21 cellular contexts compared by ENCODE assay signal in genomic region chr3:120683213-120683612, GRCh38. TPM values are rescaled to one million over a fixed set of nuclear protein-coding genes. Genes with fewer than 3 reads are reported as not detected.
DNase-seq lines count a peak whose midpoint lies in the region; ATAC-seq, FAIRE-seq and TF ChIP-seq lines count a peak whose summit lies in the region.
"Had no signal": no experiment of that assay in that cellular context is flagged by ENCODE, and none has a peak within 500 bp of the region (broad histone marks: within the 10 kb centered on the region; RNA-seq: fewer than 3 reads in every experiment).

No MANE protein-coding gene starts in this region.

- ATAC-seq in A549, result no peak
- ATAC-seq: activated naive CD8-positive, alpha-beta T cell treated with anti-CD3 and anti-CD28 coated beads, Interleukin-2, amount 50 U/mL, for 24 hours had no signal

- POLR2A ChIA-PET in A549 (lab: Yijun Ruan, JAX), result no interaction called here

- H3K9me3 ChIP-seq in A549 (peaks cover 2% of the 10 kb centered on the region; the same call in 1 of the 3 replicates), mucosa of rectum (ENCODE audit: control insufficient read depth in 2 of 2, low read length in 2 of 2) (no peaks in the 10 kb centered on the region), vagina (no peaks in the 10 kb centered on the region)
- H3K9me3 ChIP-seq: esophagus muscularis mucosa, tibial artery had no signal

- H3K9ac ChIP-seq in mucosa of rectum (ENCODE audit: low read depth in 1 of 2, low read length in 2 of 2), result no peak overlapping the region

- WGBS in A549 (ENCODE audit: missing lambda C conversion rate), result 100% methylated on average over 1 of the region's 1 CpG

- H3K27me3 ChIP-seq in dorsolateral prefrontal cortex (no peaks in the 10 kb centered on the region), mucosa of rectum (ENCODE audit: control insufficient read depth in 2 of 2, insufficient read depth in 2 of 2, low read length in 2 of 2) (no peaks in the 10 kb centered on the region), vagina (no peaks in the 10 kb centered on the region)
- H3K27me3 ChIP-seq: esophagus muscularis mucosa, tibial artery had no signal

- no peak for TF ChIP-seq EP300 in A549 (IDR thresholded peaks at IDR 0.05)

- TF ChIP-seq CTCF in A549 (IDR thresholded peaks at IDR 0.05) (no peak), dorsolateral prefrontal cortex (IDR thresholded peaks at IDR 0.05 in 54 of 56, conservative IDR thresholded peaks at IDR 0.05 in 2 of 56; ENCODE audit: low read depth in 1 of 56, partially characterized antibody in 56 of 56) (no peak), vagina (IDR thresholded peaks at IDR 0.05) (no peak)

- peaks cover 50% of the 10 kb centered on the region for H3K4me1 ChIP-seq in A549
- peaks cover 10 to 43% of the 10 kb centered on the region in 2 donors for H3K4me1 ChIP-seq in mucosa of rectum (ENCODE audit: control insufficient read depth in 2 of 2, insufficient read depth in 2 of 2, low read length in 2 of 2)
- peaks cover 10% of the 10 kb centered on the region for H3K4me1 ChIP-seq in vagina

- FAIRE-seq in A549 (lab: Jason Lieb, UNC), result no peak
- FAIRE-seq in GM12891 (lab: Jason Lieb, UNC), result no peak
- no peak for FAIRE-seq in GM12892 (lab: Jason Lieb, UNC)

- H3K27ac ChIP-seq in A549 (peak overlapping the region; percentile 94 to 95), dorsolateral prefrontal cortex (peak overlapping the region in 43 of 59 donors; percentile 3 to 79 (median 45)), mucosa of rectum (ENCODE audit: low read depth in 2 of 2, low read length in 2 of 2) (peak overlapping the region; percentile 76 to 90), vagina (no peak overlapping the region)
- H3K27ac ChIP-seq: esophagus muscularis mucosa, SK-N-MC, tibial artery had no signal

- no peak for DNase-seq in A549 (ENCODE audit: low read depth in 1 of 2, low spot score in 1 of 2)
- DNase-seq in GM12891 (ENCODE audit: insufficient read length, low spot score), result no peak
- peak in 2 of 10 donors; percentile 36 to 58 for DNase-seq in dorsolateral prefrontal cortex
- no peak for DNase-seq in GM12892 (ENCODE audit: insufficient read length)
- DNase-seq in activated gamma-delta T cell (lab: John Stamatoyannopoulos, UW), result no peak
- no peak for DNase-seq in vagina (ENCODE audit: extremely low spot score in 2 of 2)
- no peak for DNase-seq in NCI-H2196 (lab: John Stamatoyannopoulos, UW; ENCODE audit: unreplicated experiment)
- DNase-seq: activated CD4-positive, alpha-beta T cell treated with anti-CD3 and anti-CD28 coated beads for 1 hour; activated naive CD8-positive, alpha-beta T cell treated with anti-CD3 and anti-CD28 coated beads, Interleukin-2, amount 50 U/mL, for 24 hours; CD8-positive, alpha-beta memory T cell; immature natural killer cell; Karpas-422; NCI-H1105 treated with DMSO at 0.1 percent for 48 hours; NCI-H82; PC-3; retina; tibial artery had no signal

- H3K36me3 ChIP-seq in mucosa of rectum (ENCODE audit: control insufficient read depth in 2 of 2, insufficient read depth in 2 of 2, low read length in 2 of 2), result no peaks in the 10 kb centered on the region
- H3K36me3 ChIP-seq in vagina, result no peaks in the 10 kb centered on the region
- H3K36me3 ChIP-seq: esophagus muscularis mucosa, tibial artery had no signal

- peak overlapping the region; percentile 70 for H3K4me2 ChIP-seq in A549

- no peak for TF ChIP-seq RAD21 in A549 (conservative IDR thresholded peaks at IDR 0.05 in 1 of 2, IDR thresholded peaks at IDR 0.05 in 1 of 2)

- H3K4me3 ChIP-seq in A549 (no peak overlapping the region), dorsolateral prefrontal cortex (no peak overlapping the region), mucosa of rectum (ENCODE audit: low read length in 2 of 2) (no peak overlapping the region), vagina (no peak overlapping the region)
- H3K4me3 ChIP-seq: esophagus muscularis mucosa, SK-N-MC, tibial artery had no signal

- intact Hi-C loops in dorsolateral prefrontal cortex (cut with DNase I), result no loop called here
- intact Hi-C loops in vagina (cut with DNase I), result no loop called here

- TF ChIP-seq POLR2A in A549 (IDR thresholded peaks at IDR 0.05; ENCODE audit: low read length) (no peak), GM12891 (IDR thresholded peaks at IDR 0.05; ENCODE audit: low read depth, low read length) (0 out of 2 replicates have a peak, but pooled peaks have one; percentile 29), GM12892 (IDR thresholded peaks at IDR 0.05; ENCODE audit: low read depth, low read length) (no peak), vagina (IDR thresholded peaks at IDR 0.05) (no peak)

- CTCF ChIA-PET in A549 (lab: Yijun Ruan, JAX), result interaction anchor here (1.3 to 2.2 kb wide), 2 partner anchors 61 to 112 kb away, joined by 3 to 11 read pairs; no protein-coding TSS in a partner anchor

TF ChIP-seq in A549, 52 proteins besides CTCF, POLR2A, EP300 and RAD21:
- TF ChIP-seq FOXS1 (CRISPR knock-in tag; IDR thresholded peaks at IDR 0.05), result no peak
- no peak for TF ChIP-seq CEBPB (IDR thresholded peaks at IDR 0.05)
- no peak for TF ChIP-seq ZFP36 (IDR thresholded peaks at IDR 0.05; ENCODE audit: borderline replicate concordance, partially characterized antibody)
- TF ChIP-seq CHD2 (IDR thresholded peaks at IDR 0.05; ENCODE audit: low read length, partially characterized antibody), result no peak
- no peak for TF ChIP-seq HDAC2 (IDR thresholded peaks at IDR 0.05)
- no peak for TF ChIP-seq FOSL2 (IDR thresholded peaks at IDR 0.05)
- no peak for TF ChIP-seq FOSL2 (CRISPR knock-in tag; IDR thresholded peaks at IDR 0.05)
- TF ChIP-seq HOXB5 (CRISPR knock-in tag; IDR thresholded peaks at IDR 0.05), result no peak
- TF ChIP-seq CHD4 (IDR thresholded peaks at IDR 0.05; ENCODE audit: borderline replicate concordance), result no peak
- TF ChIP-seq ESRRA (IDR thresholded peaks at IDR 0.05; ENCODE audit: borderline replicate concordance, low read length), result no peak
- TF ChIP-seq ZC3H11A (IDR thresholded peaks at IDR 0.05), result no peak

TF ChIP-seq in GM12891, 5 proteins besides CTCF, POLR2A, EP300 and RAD21:
- TF ChIP-seq TAF1 (IDR thresholded peaks at IDR 0.05; ENCODE audit: low read depth, low read length) (no peak), POU2F2 (IDR thresholded peaks at IDR 0.05; ENCODE audit: low read depth, low read length) (no peak), PAX5 (IDR thresholded peaks at IDR 0.05; ENCODE audit: insufficient read depth, low read length, severe bottlenecking) (no peak), SPI1 (IDR thresholded peaks at IDR 0.05; ENCODE audit: low read depth, low read length) (no peak), POLR2AphosphoS5 (IDR thresholded peaks at IDR 0.05; ENCODE audit: low read depth, low read length) (no peak)

RNA-seq across cellular contexts. Expression of gene HGD, which starts 1.2 kb away (rescaled TPM):
- polyA plus RNA-seq in A549 (2011; rRNA removed) (101 and 141 TPM in 2 replicates), A549 (2017; fragmentation: RNase III; extraction: RNeasy Plus Mini Kit Qiagen cat#74134 plus additional on column Dnase treatment) (35.1 to 48.8 TPM (median 46.1 TPM) in 3 replicates)
- polyA plus RNA-seq in A549 (2012; cell fraction: cytosol; rRNA removed), result 19.8 and 26.4 TPM in 2 replicates
- 21.9 and 30.8 TPM in 2 replicates for polyA plus RNA-seq in A549 (2012; cell fraction: nucleus; rRNA removed)
- polyA minus RNA-seq in A549 (2011; rRNA and poly(A)+ RNA removed), result 62.5 and 91.7 TPM in 2 replicates
- 0.09 TPM for polyA plus RNA-seq in GM12891 (2012; ENCODE audit: low read depth, missing spikeins)
- total RNA-seq in dorsolateral prefrontal cortex (1 to 10 TPM in 64 of 120 experiments, under 1 TPM in 40, not detected in 16; 0.28 to 7.5 (median 1.3) TPM), vagina (not detected)
- 0.83 TPM for polyA plus RNA-seq in GM12892 (2012; ENCODE audit: missing spikeins)
- polyA plus RNA-seq: CD8-positive, alpha-beta memory T cell; neural cell had no signal

RNA-seq across cellular contexts. Expression of gene RABL3, which starts 59.1 kb away (rescaled TPM):
- polyA plus RNA-seq in A549 (2011; rRNA removed) (14.0 and 17.6 TPM in 2 replicates), A549 (2017; fragmentation: RNase III; extraction: RNeasy Plus Mini Kit Qiagen cat#74134 plus additional on column Dnase treatment) (28.2 to 31.7 TPM (median 29.0 TPM) in 3 replicates)
- polyA plus RNA-seq in A549 (2012; cell fraction: cytosol; rRNA removed), result 2.4 and 2.7 TPM in 2 replicates
- polyA plus RNA-seq in A549 (2012; cell fraction: nucleus; rRNA removed), result 0.94 and 1.8 TPM in 2 replicates
- 3.8 and 5.8 TPM in 2 replicates for polyA minus RNA-seq in A549 (2011; rRNA and poly(A)+ RNA removed)
- polyA plus RNA-seq in GM12891 (2012; ENCODE audit: low read depth, missing spikeins), result 17.2 TPM
- total RNA-seq in dorsolateral prefrontal cortex (10 to 100 TPM; 14.9 to 33.8 (median 25.1) TPM), vagina (12.8 TPM)
- polyA plus RNA-seq in GM12892 (2012; ENCODE audit: missing spikeins), result 23.8 TPM

RNA-seq across cellular contexts. Expression of gene GTF2E1, which starts 59.3 kb away (rescaled TPM):
- polyA plus RNA-seq in A549 (2011; rRNA removed) (20.0 and 26.8 TPM in 2 replicates), A549 (2017; fragmentation: RNase III; extraction: RNeasy Plus Mini Kit Qiagen cat#74134 plus additional on column Dnase treatment) (16.4 to 19.7 TPM (median 18.6 TPM) in 3 replicates)
- 8.2 and 8.5 TPM in 2 replicates for polyA plus RNA-seq in A549 (2012; cell fraction: cytosol; rRNA removed)
- polyA plus RNA-seq in A549 (2012; cell fraction: nucleus; rRNA removed), result 4.9 and 7.4 TPM in 2 replicates
- 30.5 and 31.9 TPM in 2 replicates for polyA minus RNA-seq in A549 (2011; rRNA and poly(A)+ RNA removed)
- 9.3 TPM for polyA plus RNA-seq in GM12891 (2012; ENCODE audit: low read depth, missing spikeins)
- total RNA-seq in dorsolateral prefrontal cortex (10 to 100 TPM in 109 of 120 experiments, 1 to 10 TPM in 11; 6.9 to 20.8 (median 13.6) TPM), vagina (9.1 TPM)
- 11.4 TPM for polyA plus RNA-seq in GM12892 (2012; ENCODE audit: missing spikeins)
